ENCODE assay signal across 14 cellular contexts in genomic region chr2:240591784-240592183, GRCh38. TPM values are rescaled to one million over a fixed set of nuclear protein-coding genes. Genes with fewer than 3 reads are reported as not detected.
"Had no signal": no experiment of that assay in that cellular context is flagged by ENCODE, and none has a peak within 500 bp of the region (broad histone marks: within the 10 kb centered on the region; RNA-seq: fewer than 3 reads in every experiment).

No MANE protein-coding gene starts in this region.

- H3K27ac ChIP-seq: neutrophil, tibial artery, vagina had no signal

- DNase-seq: activated CD4-positive, alpha-beta T cell treated with anti-CD3 and anti-CD28 coated beads, Interleukin-2, amount 10 ng/mL, durations not matched to agents 24 days and 14 days; activated CD4-positive, CD25-positive, alpha-beta regulatory T cell; activated effector memory CD4-positive, alpha-beta T cell treated with Interleukin-2 at 50 U/mL for 16 hours; cerebellar nuclear complex; effector memory CD4-positive, alpha-beta T cell; left colon; naive thymus-derived CD4-positive, alpha-beta T cell; SW 1271 had no signal

- H3K4me3 ChIP-seq: mucosa of descending colon, tibial artery, vagina had no signal

- H3K9me3 ChIP-seq: mucosa of descending colon, neutrophil, tibial artery, vagina had no signal

- ATAC-seq: left colon; mucosa of descending colon; naive thymus-derived CD4-positive, alpha-beta T cell; right cardiac atrium had no signal

- H3K27me3 ChIP-seq: neutrophil, tibial artery, vagina had no signal

RNA-seq across cellular contexts. Expression of gene GPR35, which starts 33.5 kb away (rescaled TPM):
- total RNA-seq: SK-MEL-5 had no signal
